30 cellular contexts compared by ENCODE assay signal in genomic region chr10:87923233-87923632, GRCh38. TPM values are rescaled to one million over a fixed set of nuclear protein-coding genes. Genes with fewer than 3 reads are reported as not detected.
A peak's percentile ranks its signal among the peaks of the same experiment; 100 is the strongest.
DNase-seq lines count a peak whose midpoint lies in the region; ATAC-seq and TF ChIP-seq lines count a peak whose summit lies in the region.
"Had no signal": no experiment of that assay in that cellular context is flagged by ENCODE, and none has a peak within 500 bp of the region (broad histone marks: within the 10 kb centered on the region; RNA-seq: fewer than 3 reads in every experiment).

No MANE protein-coding gene starts in this region.

- ATAC-seq in activated CD4-positive, alpha-beta T cell treated with anti-CD3 and anti-CD28 coated beads for 36 hours = no peak
- ATAC-seq in stimulated activated naive B cell treated with anti-CD40 and anti-IgM and Interleukin-4, amounts not matched to agents 10 μg/mL and 1 μg/mL and 100 μg/mL, for 72 hours (replicated peaks) = no peak
- ATAC-seq in activated naive CD4-positive, alpha-beta T cell treated with anti-CD3 and anti-CD28 coated beads, Interleukin-2, amount 50 U/mL, for 72 hours = no peak
- no peak for ATAC-seq in GM18868 (IDR thresholded peaks at IDR 0.05; ENCODE audit: unreplicated experiment)
- ATAC-seq: left ventricle myocardium superior had no signal

- DNase-seq in activated CD4-positive, alpha-beta T cell treated with anti-CD3 and anti-CD28 coated beads, Interleukin-2, amount 10 ng/mL, durations not matched to agents 7 days and 5 days = no peak
- DNase-seq in activated CD4-positive, alpha-beta T cell treated with anti-CD3 and anti-CD28 coated beads for 36 hours = no peak
- DNase-seq in HFFc6 (no peak), endothelial cell (ENCODE audit: low spot score) (no peak), NCI-H1417 (lab: John Stamatoyannopoulos, UW) (no peak)
- no peak for DNase-seq in stimulated activated naive B cell treated with anti-CD40 and anti-IgM and Interleukin-4, amounts not matched to agents 10 μg/mL and 1 μg/mL and 100 μg/mL, for 72 hours
- DNase-seq in activated naive CD4-positive, alpha-beta T cell treated with anti-CD3 and anti-CD28 coated beads, Interleukin-2, amount 50 U/mL, for 72 hours (ENCODE audit: low spot score in 2 of 2) = no peak
- DNase-seq: 8988T; activated CD4-positive, alpha-beta memory T cell treated with anti-CD3 and anti-CD28 coated beads, Interleukin-2, amount 10 ng/mL, durations not matched to agents 7 days and 5 days; activated CD4-positive, CD25-positive, alpha-beta regulatory T cell treated with anti-CD3 and anti-CD28 coated beads, Interleukin-2, amount 50 U/mL, for 72 hours; central memory CD4-positive, alpha-beta T cell; dermis blood vessel endothelial cell; DMS153; foreskin fibroblast; H7; head of caudate nucleus; islet precursor cell; KG1; left ventricle myocardium superior; NCI-H1417 treated with DMSO at 0.1 percent for 48 hours; NCI-H2081; NCI-H345; NCI-H748 treated with DMSO at 0.1 percent for 48 hours; occipital lobe; SHP77 treated with DMSO at 0.1 percent for 48 hours; sigmoid colon; stimulated activated CD4-positive, alpha-beta T cell treated with anti-CD3 and anti-CD28 coated beads, Interleukin-4, amount 100 ng/mL, for 1 hour; T-helper 2 cell; transverse colon had no signal

- CTCF ChIA-PET in activated CD4-positive, alpha-beta T cell treated with anti-CD3 and anti-CD28 coated beads, Interleukin-2, amount 10 ng/mL, durations not matched to agents 7 days and 5 days (lab: Charles Lee) = no interaction called here
- CTCF ChIA-PET in activated CD4-positive, alpha-beta T cell treated with anti-CD3 and anti-CD28 coated beads for 36 hours (lab: Charles Lee) = no interaction called here

- H3K4me1 Mint-ChIP-seq in activated CD4-positive, alpha-beta T cell treated with anti-CD3 and anti-CD28 coated beads, Interleukin-2, amount 10 ng/mL, durations not matched to agents 7 days and 5 days = peaks cover 58% of the 10 kb centered on the region
- H3K4me1 Mint-ChIP-seq in activated CD4-positive, alpha-beta T cell treated with anti-CD3 and anti-CD28 coated beads for 36 hours = peaks cover 82% of the 10 kb centered on the region
- H3K4me1 Mint-ChIP-seq in HFFc6 (ENCODE audit: low read depth) = peaks cover 77% of the 10 kb centered on the region
- H3K4me1 Mint-ChIP-seq in endothelial cell (ENCODE audit: unreplicated experiment) = peaks cover 57% of the 10 kb centered on the region
- peaks cover 43 to 81% of the 10 kb centered on the region in 2 donors for H3K4me1 Mint-ChIP-seq in stimulated activated naive B cell treated with anti-CD40 and anti-IgM and Interleukin-4, amounts not matched to agents 10 μg/mL and 1 μg/mL and 100 μg/mL, for 72 hours

- peak overlapping the region; percentile 51 for H3K27ac Mint-ChIP-seq in activated CD4-positive, alpha-beta T cell treated with anti-CD3 and anti-CD28 coated beads, Interleukin-2, amount 10 ng/mL, durations not matched to agents 7 days and 5 days
- H3K27ac Mint-ChIP-seq in activated CD4-positive, alpha-beta T cell treated with anti-CD3 and anti-CD28 coated beads for 36 hours = no peak overlapping the region
- peak overlapping the region; percentile 12; the same call in 1 of the 2 replicates for H3K27ac Mint-ChIP-seq in HFFc6
- H3K27ac Mint-ChIP-seq in endothelial cell (ENCODE audit: unreplicated experiment) = peak overlapping the region; percentile 81
- H3K27ac Mint-ChIP-seq in stimulated activated naive B cell treated with anti-CD40 and anti-IgM and Interleukin-4, amounts not matched to agents 10 μg/mL and 1 μg/mL and 100 μg/mL, for 72 hours = peak overlapping the region; percentile 81
- H3K27ac Mint-ChIP-seq in activated naive CD4-positive, alpha-beta T cell treated with anti-CD3 and anti-CD28 coated beads, Interleukin-2, amount 50 U/mL, for 72 hours = no peak overlapping the region
- H3K27ac Mint-ChIP-seq: activated CD4-positive, alpha-beta memory T cell treated with anti-CD3 and anti-CD28 coated beads, Interleukin-2, amount 10 ng/mL, durations not matched to agents 7 days and 5 days had no signal

- peaks cover 13% of the 10 kb centered on the region for H3K9me3 Mint-ChIP-seq in activated CD4-positive, alpha-beta T cell treated with anti-CD3 and anti-CD28 coated beads, Interleukin-2, amount 10 ng/mL, durations not matched to agents 7 days and 5 days
- peaks cover 3% of the 10 kb centered on the region for H3K9me3 Mint-ChIP-seq in activated CD4-positive, alpha-beta T cell treated with anti-CD3 and anti-CD28 coated beads for 36 hours (ENCODE audit: low read depth)
- H3K9me3 Mint-ChIP-seq in HFFc6 (no peaks in the 10 kb centered on the region), endothelial cell (ENCODE audit: unreplicated experiment) (no peaks in the 10 kb centered on the region)
- H3K9me3 Mint-ChIP-seq in stimulated activated naive B cell treated with anti-CD40 and anti-IgM and Interleukin-4, amounts not matched to agents 10 μg/mL and 1 μg/mL and 100 μg/mL, for 72 hours = peaks cover 0 to 10% of the 10 kb centered on the region in 2 donors
- H3K9me3 Mint-ChIP-seq in activated naive CD4-positive, alpha-beta T cell treated with anti-CD3 and anti-CD28 coated beads, Interleukin-2, amount 50 U/mL, for 72 hours = peaks cover 4 to 5% of the 10 kb centered on the region in 2 donors
- H3K9me3 Mint-ChIP-seq: activated CD4-positive, alpha-beta memory T cell treated with anti-CD3 and anti-CD28 coated beads, Interleukin-2, amount 10 ng/mL, durations not matched to agents 7 days and 5 days had no signal

- H3K36me3 Mint-ChIP-seq in activated CD4-positive, alpha-beta T cell treated with anti-CD3 and anti-CD28 coated beads, Interleukin-2, amount 10 ng/mL, durations not matched to agents 7 days and 5 days (ENCODE audit: low read depth) = peaks cover 73% of the 10 kb centered on the region
- H3K36me3 Mint-ChIP-seq in activated CD4-positive, alpha-beta T cell treated with anti-CD3 and anti-CD28 coated beads for 36 hours (ENCODE audit: low read depth) = peaks cover 47% of the 10 kb centered on the region
- H3K36me3 Mint-ChIP-seq in HFFc6 (ENCODE audit: low read depth) (peaks cover 51% of the 10 kb centered on the region), endothelial cell (ENCODE audit: low read depth, unreplicated experiment) (peaks cover 8% of the 10 kb centered on the region)
- H3K36me3 Mint-ChIP-seq in stimulated activated naive B cell treated with anti-CD40 and anti-IgM and Interleukin-4, amounts not matched to agents 10 μg/mL and 1 μg/mL and 100 μg/mL, for 72 hours = peaks cover 51 to 82% of the 10 kb centered on the region in 2 donors
- peaks cover 20 to 31% of the 10 kb centered on the region in 2 donors for H3K36me3 Mint-ChIP-seq in activated naive CD4-positive, alpha-beta T cell treated with anti-CD3 and anti-CD28 coated beads, Interleukin-2, amount 50 U/mL, for 72 hours

- POLR2A ChIA-PET in activated CD4-positive, alpha-beta T cell treated with anti-CD3 and anti-CD28 coated beads, Interleukin-2, amount 10 ng/mL, durations not matched to agents 7 days and 5 days (lab: Charles Lee) = no interaction called here
- POLR2A ChIA-PET in activated CD4-positive, alpha-beta T cell treated with anti-CD3 and anti-CD28 coated beads for 36 hours (lab: Charles Lee) = no interaction called here

- TF ChIP-seq CTCF in HFFc6 (IDR thresholded peaks at IDR 0.05) (no peak), endothelial cell (IDR thresholded peaks at IDR 0.05; ENCODE audit: unreplicated experiment) (no peak)

- intact Hi-C loops in activated CD4-positive, alpha-beta T cell treated with anti-CD3 and anti-CD28 coated beads for 36 hours (cut with DNase I, micrococcal nuclease) = no loop called here

- H3K4me3 Mint-ChIP-seq in activated CD4-positive, alpha-beta T cell treated with anti-CD3 and anti-CD28 coated beads, Interleukin-2, amount 10 ng/mL, durations not matched to agents 7 days and 5 days = no peak overlapping the region
- H3K4me3 Mint-ChIP-seq in activated CD4-positive, alpha-beta T cell treated with anti-CD3 and anti-CD28 coated beads for 36 hours = no peak overlapping the region
- H3K4me3 Mint-ChIP-seq in HFFc6 = no peak overlapping the region
- H3K4me3 Mint-ChIP-seq in endothelial cell (ENCODE audit: unreplicated experiment) = peak overlapping the region; percentile 60
- H3K4me3 Mint-ChIP-seq in stimulated activated naive B cell treated with anti-CD40 and anti-IgM and Interleukin-4, amounts not matched to agents 10 μg/mL and 1 μg/mL and 100 μg/mL, for 72 hours = peak overlapping the region in 1 of 2 donors; percentile 15
- H3K4me3 Mint-ChIP-seq: activated CD4-positive, alpha-beta memory T cell treated with anti-CD3 and anti-CD28 coated beads, Interleukin-2, amount 10 ng/mL, durations not matched to agents 7 days and 5 days had no signal

- H3K27me3 Mint-ChIP-seq in activated CD4-positive, alpha-beta T cell treated with anti-CD3 and anti-CD28 coated beads, Interleukin-2, amount 10 ng/mL, durations not matched to agents 7 days and 5 days = no peaks in the 10 kb centered on the region
- no peaks in the 10 kb centered on the region for H3K27me3 Mint-ChIP-seq in activated CD4-positive, alpha-beta T cell treated with anti-CD3 and anti-CD28 coated beads for 36 hours
- H3K27me3 Mint-ChIP-seq in HFFc6 (ENCODE audit: insufficient read depth) (peaks cover 3% of the 10 kb centered on the region), endothelial cell (ENCODE audit: unreplicated experiment) (peaks cover 3% of the 10 kb centered on the region)
- H3K27me3 Mint-ChIP-seq in stimulated activated naive B cell treated with anti-CD40 and anti-IgM and Interleukin-4, amounts not matched to agents 10 μg/mL and 1 μg/mL and 100 μg/mL, for 72 hours = no peaks in the 10 kb centered on the region
- H3K27me3 Mint-ChIP-seq: activated CD4-positive, alpha-beta memory T cell treated with anti-CD3 and anti-CD28 coated beads, Interleukin-2, amount 10 ng/mL, durations not matched to agents 7 days and 5 days had no signal

RNA-seq across cellular contexts. Expression of gene PTEN, which starts 59.8 kb away (rescaled TPM):
- total RNA-seq in activated CD4-positive, alpha-beta T cell treated with anti-CD3 and anti-CD28 coated beads, Interleukin-2, amount 10 ng/mL, durations not matched to agents 7 days and 5 days = 10 to 100 TPM; 91.3 to 93.9 TPM
- 10 to 100 TPM; 38.1 to 42.1 TPM for total RNA-seq in activated CD4-positive, alpha-beta T cell treated with anti-CD3 and anti-CD28 coated beads for 36 hours
- total RNA-seq in HFFc6 (2021; fragmentation: NEBNext Ultra II Directional; extraction: Animal tissue kit (Norgen Biotek cat#: 25700)) = 10 to 100 TPM; 49.3 to 72.7 (median 63.5) TPM
- total RNA-seq in endothelial cell (ENCODE audit: unreplicated experiment) = 71.0 TPM
- 10 to 100 TPM; 36.6 to 54.3 TPM for total RNA-seq in activated naive CD4-positive, alpha-beta T cell treated with anti-CD3 and anti-CD28 coated beads, Interleukin-2, amount 50 U/mL, for 72 hours

RNA-seq across cellular contexts. Expression of gene KLLN, which starts 59.9 kb away (rescaled TPM):
- total RNA-seq in activated CD4-positive, alpha-beta T cell treated with anti-CD3 and anti-CD28 coated beads, Interleukin-2, amount 10 ng/mL, durations not matched to agents 7 days and 5 days = 1 to 10 TPM; 1.1 to 1.3 TPM
- under 1 TPM; 0.30 to 0.34 TPM for total RNA-seq in activated CD4-positive, alpha-beta T cell treated with anti-CD3 and anti-CD28 coated beads for 36 hours
- total RNA-seq in HFFc6 (2021; fragmentation: NEBNext Ultra II Directional; extraction: Animal tissue kit (Norgen Biotek cat#: 25700)) = under 1 TPM; 0.65 to 0.77 (median 0.73) TPM
- 0.74 TPM for total RNA-seq in endothelial cell (ENCODE audit: unreplicated experiment)
- total RNA-seq in activated naive CD4-positive, alpha-beta T cell treated with anti-CD3 and anti-CD28 coated beads, Interleukin-2, amount 50 U/mL, for 72 hours = under 1 TPM; 0.16 to 0.50 TPM

Comparison
In these comparisons a context has a peak if more than half of its experiments do, and no peak if none do; other contexts are left out.
1. H3K27ac Mint-ChIP-seq: peak in activated CD4-positive, alpha-beta T cell treated with anti-CD3 and anti-CD28 coated beads, Interleukin-2, amount 10 ng/mL, durations not matched to agents 7 days and 5 days (single experiment), HFFc6 (single experiment), endothelial cell (single experiment) and stimulated activated naive B cell treated with anti-CD40 and anti-IgM and Interleukin-4, amounts not matched to agents 10 μg/mL and 1 μg/mL and 100 μg/mL, for 72 hours (single experiment); none in activated CD4-positive, alpha-beta T cell treated with anti-CD3 and anti-CD28 coated beads for 36 hours (single experiment) and activated naive CD4-positive, alpha-beta T cell treated with anti-CD3 and anti-CD28 coated beads, Interleukin-2, amount 50 U/mL, for 72 hours (0 of 2).